ENCODE assay signal across 19 cellular contexts in genomic region chr7:38262545-38262944, GRCh38.
"Had no signal": no experiment of that assay in that cellular context is flagged by ENCODE, and none has a peak within 500 bp of the region (broad histone marks: within the 10 kb centered on the region; RNA-seq: fewer than 3 reads in every experiment).

No MANE protein-coding gene starts in this region.

- H3K27ac ChIP-seq: cardiac muscle cell, neutrophil, pancreas, thyroid gland had no signal

- H3K9me3 ChIP-seq: neutrophil, pancreas, SK-N-SH, thyroid gland had no signal

- ATAC-seq: left cardiac atrium; naive thymus-derived CD4-positive, alpha-beta T cell; pancreas; sciatic nerve; T-cell had no signal

- H3K27me3 Mint-ChIP-seq: activated CD4-positive, alpha-beta T cell treated with anti-CD3 and anti-CD28 coated beads, Interleukin-2, amount 10 ng/mL, durations not matched to agents 7 days and 5 days; activated naive CD4-positive, alpha-beta T cell treated with anti-CD3 and anti-CD28 coated beads, Interleukin-2, amount 50 U/mL, for 24 hours; dendritic cell treated with granulocyte-macrophage colony-stimulating factor and Interleukin-4, amounts not matched to agents 40 ng/mL and 50 ng/mL, for 4 days; naive thymus-derived CD4-positive, alpha-beta T cell; T-cell had no signal

- H3K27ac Mint-ChIP-seq: activated CD4-positive, alpha-beta T cell treated with anti-CD3 and anti-CD28 coated beads, Interleukin-2, amount 10 ng/mL, durations not matched to agents 7 days and 5 days; dendritic cell treated with granulocyte-macrophage colony-stimulating factor and Interleukin-4, amounts not matched to agents 40 ng/mL and 50 ng/mL, for 4 days; naive thymus-derived CD4-positive, alpha-beta T cell had no signal

- DNase-seq: activated CD4-positive, alpha-beta T cell treated with anti-CD3 and anti-CD28 coated beads, Interleukin-2, amount 10 ng/mL, durations not matched to agents 7 days and 5 days; activated effector memory CD4-positive, alpha-beta T cell treated with Interleukin-2 at 50 U/mL for 16 hours; activated T-cell treated with anti-CD3 and anti-CD28 coated beads, Interleukin-2, amount 50 U/mL, for 48 hours; amniotic stem cell; effector memory CD4-positive, alpha-beta T cell; left cardiac atrium; mesendoderm; naive thymus-derived CD4-positive, alpha-beta T cell; pancreas; SK-N-SH; stimulated activated CD4-positive, alpha-beta T cell treated with anti-CD3 and anti-CD28 coated beads, Interleukin-4, amount 100 ng/mL, for 1 hour; T-cell; T-helper 9 cell; thyroid gland had no signal

- H3K9me3 Mint-ChIP-seq: activated CD4-positive, alpha-beta T cell treated with anti-CD3 and anti-CD28 coated beads, Interleukin-2, amount 10 ng/mL, durations not matched to agents 7 days and 5 days; activated naive CD4-positive, alpha-beta T cell treated with anti-CD3 and anti-CD28 coated beads, Interleukin-2, amount 50 U/mL, for 24 hours; dendritic cell treated with granulocyte-macrophage colony-stimulating factor and Interleukin-4, amounts not matched to agents 40 ng/mL and 50 ng/mL, for 4 days; naive thymus-derived CD4-positive, alpha-beta T cell; T-cell had no signal

- H3K36me3 ChIP-seq: cardiac muscle cell, neutrophil, pancreas, thyroid gland had no signal

- H3K4me3 Mint-ChIP-seq: activated CD4-positive, alpha-beta T cell treated with anti-CD3 and anti-CD28 coated beads, Interleukin-2, amount 10 ng/mL, durations not matched to agents 7 days and 5 days; activated naive CD4-positive, alpha-beta T cell treated with anti-CD3 and anti-CD28 coated beads, Interleukin-2, amount 50 U/mL, for 24 hours; dendritic cell treated with granulocyte-macrophage colony-stimulating factor and Interleukin-4, amounts not matched to agents 40 ng/mL and 50 ng/mL, for 4 days had no signal
